1 cellular context compared by ENCODE assay signal in the genomic region with DNA sequence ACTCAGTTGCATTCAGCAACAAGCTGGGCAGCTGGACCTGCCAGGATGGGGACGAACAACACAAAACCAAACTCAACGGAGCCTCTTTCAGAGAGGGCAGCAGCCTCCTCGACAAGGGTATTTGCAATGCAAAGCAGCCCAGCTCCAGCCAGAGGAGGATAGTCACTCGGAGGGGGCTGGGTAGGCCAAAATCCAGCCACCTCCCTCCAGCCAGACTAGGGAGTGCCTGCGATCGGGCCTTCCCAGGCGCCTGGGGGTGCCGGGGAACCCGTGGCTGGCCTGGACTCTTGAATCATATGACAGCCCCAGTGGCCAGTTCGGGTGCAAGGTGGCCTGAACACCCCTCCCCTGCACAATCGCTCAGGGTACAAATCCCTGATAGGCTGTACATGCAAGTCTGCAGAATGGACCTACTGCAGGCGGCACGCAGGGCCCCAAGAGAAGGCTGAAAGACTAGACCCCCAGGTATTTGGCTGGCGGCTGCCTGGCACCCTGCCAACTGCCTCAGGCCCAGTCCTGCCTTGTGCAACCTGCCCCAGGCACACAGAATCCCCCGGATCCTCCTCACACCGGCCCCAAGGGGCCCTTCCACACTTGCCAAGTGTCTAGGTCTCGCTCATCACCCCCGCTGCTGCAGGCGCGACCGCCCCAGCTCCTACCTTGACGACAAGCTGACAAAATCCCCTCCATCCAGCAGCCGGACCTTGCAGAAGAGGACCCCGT.
TF ChIP-seq lines count a peak whose summit lies in the region.

No MANE protein-coding gene starts in this region.

TF ChIP-seq in HepG2, 621 proteins besides CTCF, POLR2A, EP300 and RAD21 (continued from another document and continues in another):
- TF ChIP-seq ZBTB38 (CRISPR knock-in tag; IDR thresholded peaks at IDR 0.05) = no peak
- no peak for TF ChIP-seq KLF13 (CRISPR knock-in tag; IDR thresholded peaks at IDR 0.05)
- no peak for TF ChIP-seq NKX3-1 (CRISPR knock-in tag; IDR thresholded peaks at IDR 0.05)
- TF ChIP-seq HDAC1 (CRISPR knock-in tag; IDR thresholded peaks at IDR 0.05) = peak; percentile 18
- TF ChIP-seq ZFP41 (CRISPR knock-in tag; IDR thresholded peaks at IDR 0.05; ENCODE audit: borderline replicate concordance) = no peak
- no peak for TF ChIP-seq MTF2 (CRISPR knock-in tag; IDR thresholded peaks at IDR 0.05; ENCODE audit: borderline replicate concordance)
- TF ChIP-seq BRD4 (CRISPR knock-in tag; IDR thresholded peaks at IDR 0.05) = no peak
- no peak for TF ChIP-seq SRSF9 (IDR thresholded peaks at IDR 0.05; ENCODE audit: borderline replicate concordance, insufficient read depth, low read depth, low read length, poor library complexity, severe bottlenecking)
- no peak for TF ChIP-seq ZNF232 (CRISPR knock-in tag; IDR thresholded peaks at IDR 0.05; ENCODE audit: borderline replicate concordance)
- TF ChIP-seq, protein P1, sequence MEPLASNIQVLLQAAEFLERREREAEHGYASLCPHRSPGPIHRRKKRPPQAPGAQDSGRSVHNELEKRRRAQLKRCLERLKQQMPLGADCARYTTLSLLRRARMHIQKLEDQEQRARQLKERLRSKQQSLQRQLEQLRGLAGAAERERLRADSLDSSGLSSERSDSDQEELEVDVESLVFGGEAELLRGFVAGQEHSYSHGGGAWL (CRISPR knock-in tag; IDR thresholded peaks at IDR 0.05) = no peak; the same call in 1 of the 2 replicates
- peak; percentile 64 for TF ChIP-seq SRSF1 (optimal IDR thresholded peaks at IDR 0.05; ENCODE audit: low read depth, low read length)
- no peak for TF ChIP-seq RCOR2 (CRISPR knock-in tag; IDR thresholded peaks at IDR 0.05)
- TF ChIP-seq PITX1 (CRISPR knock-in tag; IDR thresholded peaks at IDR 0.05) = no peak
- TF ChIP-seq, protein P2, sequence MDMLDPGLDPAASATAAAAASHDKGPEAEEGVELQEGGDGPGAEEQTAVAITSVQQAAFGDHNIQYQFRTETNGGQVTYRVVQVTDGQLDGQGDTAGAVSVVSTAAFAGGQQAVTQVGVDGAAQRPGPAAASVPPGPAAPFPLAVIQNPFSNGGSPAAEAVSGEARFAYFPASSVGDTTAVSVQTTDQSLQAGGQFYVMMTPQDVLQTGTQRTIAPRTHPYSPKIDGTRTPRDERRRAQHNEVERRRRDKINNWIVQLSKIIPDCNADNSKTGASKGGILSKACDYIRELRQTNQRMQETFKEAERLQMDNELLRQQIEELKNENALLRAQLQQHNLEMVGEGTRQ (IDR thresholded peaks at IDR 0.05; ENCODE audit: low read depth, low read length) = no peak
- TF ChIP-seq, protein P2 (CRISPR knock-in tag; IDR thresholded peaks at IDR 0.05; ENCODE audit: borderline replicate concordance) = no peak
- TF ChIP-seq SAFB2 (CRISPR knock-in tag; IDR thresholded peaks at IDR 0.05; ENCODE audit: borderline replicate concordance, low read depth) = no peak
- TF ChIP-seq, protein P3, sequence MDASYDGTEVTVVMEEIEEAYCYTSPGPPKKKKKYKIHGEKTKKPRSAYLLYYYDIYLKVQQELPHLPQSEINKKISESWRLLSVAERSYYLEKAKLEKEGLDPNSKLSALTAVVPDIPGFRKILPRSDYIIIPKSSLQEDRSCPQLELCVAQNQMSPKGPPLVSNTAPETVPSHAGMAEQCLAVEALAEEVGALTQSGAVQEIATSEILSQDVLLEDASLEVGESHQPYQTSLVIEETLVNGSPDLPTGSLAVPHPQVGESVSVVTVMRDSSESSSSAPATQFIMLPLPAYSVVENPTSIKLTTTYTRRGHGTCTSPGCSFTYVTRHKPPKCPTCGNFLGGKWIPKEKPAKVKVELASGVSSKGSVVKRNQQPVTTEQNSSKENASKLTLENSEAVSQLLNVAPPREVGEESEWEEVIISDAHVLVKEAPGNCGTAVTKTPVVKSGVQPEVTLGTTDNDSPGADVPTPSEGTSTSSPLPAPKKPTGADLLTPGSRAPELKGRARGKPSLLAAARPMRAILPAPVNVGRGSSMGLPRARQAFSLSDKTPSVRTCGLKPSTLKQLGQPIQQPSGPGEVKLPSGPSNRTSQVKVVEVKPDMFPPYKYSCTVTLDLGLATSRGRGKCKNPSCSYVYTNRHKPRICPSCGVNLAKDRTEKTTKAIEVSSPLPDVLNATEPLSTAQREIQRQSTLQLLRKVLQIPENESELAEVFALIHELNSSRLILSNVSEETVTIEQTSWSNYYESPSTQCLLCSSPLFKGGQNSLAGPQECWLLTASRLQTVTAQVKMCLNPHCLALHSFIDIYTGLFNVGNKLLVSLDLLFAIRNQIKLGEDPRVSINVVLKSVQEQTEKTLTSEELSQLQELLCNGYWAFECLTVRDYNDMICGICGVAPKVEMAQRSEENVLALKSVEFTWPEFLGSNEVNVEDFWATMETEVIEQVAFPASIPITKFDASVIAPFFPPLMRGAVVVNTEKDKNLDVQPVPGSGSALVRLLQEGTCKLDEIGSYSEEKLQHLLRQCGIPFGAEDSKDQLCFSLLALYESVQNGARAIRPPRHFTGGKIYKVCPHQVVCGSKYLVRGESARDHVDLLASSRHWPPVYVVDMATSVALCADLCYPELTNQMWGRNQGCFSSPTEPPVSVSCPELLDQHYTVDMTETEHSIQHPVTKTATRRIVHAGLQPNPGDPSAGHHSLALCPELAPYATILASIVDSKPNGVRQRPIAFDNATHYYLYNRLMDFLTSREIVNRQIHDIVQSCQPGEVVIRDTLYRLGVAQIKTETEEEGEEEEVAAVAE (CRISPR knock-in tag; IDR thresholded peaks at IDR 0.05; ENCODE audit: borderline replicate concordance) = no peak
- no peak for TF ChIP-seq DNMT3B (CRISPR knock-in tag; conservative IDR thresholded peaks at IDR 0.05)
- no peak for TF ChIP-seq HOXD1 (CRISPR knock-in tag; IDR thresholded peaks at IDR 0.05)
- no peak for TF ChIP-seq HNRNPLL (IDR thresholded peaks at IDR 0.05; ENCODE audit: low read depth, low read length, poor library complexity, severe bottlenecking)
- TF ChIP-seq ZFP1 (CRISPR knock-in tag; IDR thresholded peaks at IDR 0.05) = no peak
- TF ChIP-seq PHF8 (CRISPR knock-in tag; IDR thresholded peaks at IDR 0.05) = peak; percentile 57; the same call in 1 of the 2 replicates
- TF ChIP-seq TCF12 (IDR thresholded peaks at IDR 0.05) = no peak
- TF ChIP-seq TCF12 (CRISPR knock-in tag; IDR thresholded peaks at IDR 0.05) = no peak
- no peak for TF ChIP-seq ZNF720 (CRISPR knock-in tag; IDR thresholded peaks at IDR 0.05)
- TF ChIP-seq GLI4 (CRISPR knock-in tag; IDR thresholded peaks at IDR 0.05; ENCODE audit: borderline replicate concordance) = no peak
- TF ChIP-seq, protein P4, sequence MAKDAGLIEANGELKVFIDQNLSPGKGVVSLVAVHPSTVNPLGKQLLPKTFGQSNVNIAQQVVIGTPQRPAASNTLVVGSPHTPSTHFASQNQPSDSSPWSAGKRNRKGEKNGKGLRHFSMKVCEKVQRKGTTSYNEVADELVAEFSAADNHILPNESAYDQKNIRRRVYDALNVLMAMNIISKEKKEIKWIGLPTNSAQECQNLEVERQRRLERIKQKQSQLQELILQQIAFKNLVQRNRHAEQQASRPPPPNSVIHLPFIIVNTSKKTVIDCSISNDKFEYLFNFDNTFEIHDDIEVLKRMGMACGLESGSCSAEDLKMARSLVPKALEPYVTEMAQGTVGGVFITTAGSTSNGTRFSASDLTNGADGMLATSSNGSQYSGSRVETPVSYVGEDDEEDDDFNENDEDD (CRISPR knock-in tag; IDR thresholded peaks at IDR 0.05; ENCODE audit: borderline replicate concordance) = no peak
- peak; percentile 12 for TF ChIP-seq ASH2L (IDR thresholded peaks at IDR 0.05; ENCODE audit: insufficient read length, low read depth, low read length)
- TF ChIP-seq ZNF746 (CRISPR knock-in tag; IDR thresholded peaks at IDR 0.05) = no peak
- TF ChIP-seq, protein P5, sequence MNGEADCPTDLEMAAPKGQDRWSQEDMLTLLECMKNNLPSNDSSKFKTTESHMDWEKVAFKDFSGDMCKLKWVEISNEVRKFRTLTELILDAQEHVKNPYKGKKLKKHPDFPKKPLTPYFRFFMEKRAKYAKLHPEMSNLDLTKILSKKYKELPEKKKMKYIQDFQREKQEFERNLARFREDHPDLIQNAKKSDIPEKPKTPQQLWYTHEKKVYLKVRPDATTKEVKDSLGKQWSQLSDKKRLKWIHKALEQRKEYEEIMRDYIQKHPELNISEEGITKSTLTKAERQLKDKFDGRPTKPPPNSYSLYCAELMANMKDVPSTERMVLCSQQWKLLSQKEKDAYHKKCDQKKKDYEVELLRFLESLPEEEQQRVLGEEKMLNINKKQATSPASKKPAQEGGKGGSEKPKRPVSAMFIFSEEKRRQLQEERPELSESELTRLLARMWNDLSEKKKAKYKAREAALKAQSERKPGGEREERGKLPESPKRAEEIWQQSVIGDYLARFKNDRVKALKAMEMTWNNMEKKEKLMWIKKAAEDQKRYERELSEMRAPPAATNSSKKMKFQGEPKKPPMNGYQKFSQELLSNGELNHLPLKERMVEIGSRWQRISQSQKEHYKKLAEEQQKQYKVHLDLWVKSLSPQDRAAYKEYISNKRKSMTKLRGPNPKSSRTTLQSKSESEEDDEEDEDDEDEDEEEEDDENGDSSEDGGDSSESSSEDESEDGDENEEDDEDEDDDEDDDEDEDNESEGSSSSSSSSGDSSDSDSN (CRISPR knock-in tag; IDR thresholded peaks at IDR 0.05) = peak; percentile 15; the same call in 1 of the 2 replicates
- TF ChIP-seq, protein P6, sequence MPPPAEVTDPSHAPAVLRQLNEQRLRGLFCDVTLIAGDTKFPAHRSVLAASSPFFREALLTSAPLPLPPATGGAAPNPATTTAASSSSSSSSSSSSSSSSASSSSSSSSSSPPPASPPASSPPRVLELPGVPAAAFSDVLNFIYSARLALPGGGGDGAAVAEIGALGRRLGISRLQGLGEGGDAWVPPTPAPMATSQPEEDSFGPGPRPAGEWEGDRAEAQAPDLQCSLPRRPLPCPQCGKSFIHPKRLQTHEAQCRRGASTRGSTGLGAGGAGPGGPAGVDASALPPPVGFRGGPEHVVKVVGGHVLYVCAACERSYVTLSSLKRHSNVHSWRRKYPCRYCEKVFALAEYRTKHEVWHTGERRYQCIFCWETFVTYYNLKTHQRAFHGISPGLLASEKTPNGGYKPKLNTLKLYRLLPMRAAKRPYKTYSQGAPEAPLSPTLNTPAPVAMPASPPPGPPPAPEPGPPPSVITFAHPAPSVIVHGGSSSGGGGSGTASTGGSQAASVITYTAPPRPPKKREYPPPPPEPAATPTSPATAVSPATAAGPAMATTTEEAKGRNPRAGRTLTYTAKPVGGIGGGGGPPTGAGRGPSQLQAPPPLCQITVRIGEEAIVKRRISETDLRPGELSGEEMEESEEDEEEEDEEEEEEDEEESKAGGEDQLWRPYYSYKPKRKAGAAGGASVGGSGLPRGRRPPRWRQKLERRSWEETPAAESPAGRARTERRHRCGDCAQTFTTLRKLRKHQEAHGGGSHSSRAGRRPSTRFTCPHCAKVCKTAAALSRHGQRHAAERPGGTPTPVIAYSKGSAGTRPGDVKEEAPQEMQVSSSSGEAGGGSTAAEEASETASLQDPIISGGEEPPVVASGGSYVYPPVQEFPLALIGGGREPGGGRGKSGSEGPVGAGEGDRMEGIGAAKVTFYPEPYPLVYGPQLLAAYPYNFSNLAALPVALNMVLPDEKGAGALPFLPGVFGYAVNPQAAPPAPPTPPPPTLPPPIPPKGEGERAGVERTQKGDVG (CRISPR knock-in tag; IDR thresholded peaks at IDR 0.05; ENCODE audit: borderline replicate concordance) = no peak
- 0 out of 2 replicates have a peak, but pooled peaks have one; percentile 39 for TF ChIP-seq ZNF501 (CRISPR knock-in tag; IDR thresholded peaks at IDR 0.05)
- peak; percentile 43 for TF ChIP-seq RBM39 (IDR thresholded peaks at IDR 0.05; ENCODE audit: low read depth, low read length, poor library complexity, severe bottlenecking)
- no peak; the same call in 1 of the 2 replicates for TF ChIP-seq ZNF816 (CRISPR knock-in tag; IDR thresholded peaks at IDR 0.05; ENCODE audit: borderline replicate concordance)
- TF ChIP-seq TOE1 (CRISPR knock-in tag; IDR thresholded peaks at IDR 0.05) = no peak
- no peak for TF ChIP-seq U2AF2 (IDR thresholded peaks at IDR 0.05; ENCODE audit: low read depth, low read length)
- no peak for TF ChIP-seq ZFP36L2 (CRISPR knock-in tag; IDR thresholded peaks at IDR 0.05)
- TF ChIP-seq, protein P7, sequence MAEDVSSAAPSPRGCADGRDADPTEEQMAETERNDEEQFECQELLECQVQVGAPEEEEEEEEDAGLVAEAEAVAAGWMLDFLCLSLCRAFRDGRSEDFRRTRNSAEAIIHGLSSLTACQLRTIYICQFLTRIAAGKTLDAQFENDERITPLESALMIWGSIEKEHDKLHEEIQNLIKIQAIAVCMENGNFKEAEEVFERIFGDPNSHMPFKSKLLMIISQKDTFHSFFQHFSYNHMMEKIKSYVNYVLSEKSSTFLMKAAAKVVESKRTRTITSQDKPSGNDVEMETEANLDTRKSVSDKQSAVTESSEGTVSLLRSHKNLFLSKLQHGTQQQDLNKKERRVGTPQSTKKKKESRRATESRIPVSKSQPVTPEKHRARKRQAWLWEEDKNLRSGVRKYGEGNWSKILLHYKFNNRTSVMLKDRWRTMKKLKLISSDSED (CRISPR knock-in tag; IDR thresholded peaks at IDR 0.05) = no peak
